Comparison of ENCODE assay signal across 8 cellular contexts in the genomic region with DNA sequence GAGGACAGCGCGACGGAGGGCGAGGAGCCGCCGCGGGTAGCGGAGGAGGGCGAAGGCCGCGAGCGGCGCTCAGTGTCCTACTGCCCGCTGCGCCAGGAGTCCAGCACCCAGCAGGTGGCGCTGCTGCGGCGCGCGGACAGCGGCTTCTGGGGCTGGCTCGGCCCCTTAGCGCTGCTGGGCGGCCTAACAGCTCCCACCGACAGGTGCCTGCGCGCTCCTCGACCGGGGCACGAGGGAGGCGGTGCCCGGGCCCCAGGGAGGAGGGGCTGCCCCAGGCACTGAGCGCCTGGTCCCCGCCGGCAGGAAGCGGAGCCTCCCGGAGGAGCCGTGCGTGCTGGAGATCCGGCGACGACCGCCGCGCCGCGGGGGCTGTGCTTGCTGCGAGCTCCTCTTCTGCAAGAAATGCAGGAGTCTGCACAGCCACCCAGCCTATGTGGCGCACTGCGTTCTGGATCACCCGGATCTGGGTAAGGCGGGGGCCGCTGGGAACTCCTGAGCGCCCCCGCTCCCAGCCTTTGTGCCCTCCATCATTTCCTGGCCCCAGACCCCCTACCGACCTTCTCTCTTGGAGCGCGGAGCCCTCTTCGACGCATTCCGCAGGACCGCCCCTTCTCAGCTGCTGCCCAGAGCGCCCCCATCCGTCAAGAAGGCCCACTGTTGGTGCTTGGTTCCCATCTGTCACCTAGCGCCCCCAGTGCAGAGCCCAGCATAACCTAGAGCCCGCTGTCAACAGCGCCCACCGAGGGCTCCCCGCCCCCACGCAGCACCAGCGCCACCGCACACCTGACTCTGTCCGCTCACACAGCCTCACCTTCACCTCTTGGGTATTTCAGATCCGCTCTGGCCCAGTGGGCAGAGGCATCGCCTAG. TPM values are rescaled to one million over a fixed set of nuclear protein-coding genes. Genes with fewer than 3 reads are reported as not detected.
DNase-seq lines count a peak whose midpoint lies in the region; ATAC-seq and TF ChIP-seq lines count a peak whose summit lies in the region.

No MANE protein-coding gene starts in this region.

- H3K79me2 ChIP-seq in Karpas-422 (ENCODE audit: low read length) (no peaks in the 10 kb centered on the region), fibroblast of lung (ENCODE audit: control insufficient read depth, insufficient read depth, low read length) (no peaks in the 10 kb centered on the region)

- H3K4me3 ChIP-seq in Karpas-422 (ENCODE audit: low read length), result peak overlapping the region; percentile 67
- H3K4me3 ChIP-seq in Peyer's patch, result peak overlapping the region; percentile 39 to 56 (median 48)
- peak overlapping the region; percentile 25 to 46 (median 34) for H3K4me3 ChIP-seq in fibroblast of lung (replicated peaks in 1 of 4; ENCODE audit: control extremely low read depth in 1 of 4, insufficient read depth in 1 of 4, low read depth in 3 of 4, low read length in 4 of 4)

- DNase-seq in DMS153 treated with DMSO at 0.1 percent for 48 hours (lab: John Stamatoyannopoulos, UW; ENCODE audit: unreplicated experiment) (peak; percentile 91), Karpas-422 (peak; percentile 94), Peyer's patch (peak; percentile 84 to 96 (median 95)), fibroblast of lung (ENCODE audit: low read depth in 2 of 2) (peak; percentile 75 to 80)
- peak; percentile 82 for DNase-seq in activated T-helper 1 cell treated with anti-CD3 and anti-CD28 coated beads, Interleukin-12 subunit alpha, Interleukin-12 subunit beta, Interleukin-2, Interleukin-4 antibody, amounts not matched to agents 30 ng/mL and 10 ng/mL and 1 ng/mL, durations not matched to agents 14 hours and 24 hours and 36 hours (ENCODE audit: low spot score)
- DNase-seq in naive thymus-derived CD8-positive, alpha-beta T cell, result peak; percentile 78 to 90 (median 85)

- POLR2A ChIA-PET in naive thymus-derived CD8-positive, alpha-beta T cell (lab: Charles Lee), result interaction anchor here (1.0 to 7.1 kb wide), 12 partner anchors 17 to 645 kb away, joined by 3 to 165 read pairs (median 5); partner anchors contain the start of genes MMP28, PEX12, RAD51D and TAF15

- TF ChIP-seq CTCF in Peyer's patch (IDR thresholded peaks at IDR 0.05) (peak; percentile 83 to 100 (median 96)), fibroblast of lung (conservative IDR thresholded peaks at IDR 0.05 in 1 of 2, IDR thresholded peaks at IDR 0.05 in 1 of 2; ENCODE audit: low read depth in 1 of 2, low read length in 2 of 2) (peak; percentile 74 to 84)

- H3K4me1 ChIP-seq in Karpas-422 (ENCODE audit: low read length) (peaks cover 13% of the 10 kb centered on the region), Peyer's patch (peaks cover 0 to 39% (median 2%) of the 10 kb centered on the region in 4 donors), fibroblast of lung (ENCODE audit: control insufficient read depth, extremely low read depth, insufficient read depth, low read length) (peaks cover 7% of the 10 kb centered on the region)

- intact Hi-C loops in activated T-helper 1 cell treated with anti-CD3 and anti-CD28 coated beads, Interleukin-12 subunit alpha, Interleukin-12 subunit beta, Interleukin-2, Interleukin-4 antibody, amounts not matched to agents 30 ng/mL and 10 ng/mL and 1 ng/mL, durations not matched to agents 14 hours and 24 hours and 36 hours (cut with micrococcal nuclease), result loop anchor here (1.0 kb wide), 2 partner anchors 40 to 45 kb away; partner anchors contain the start of gene TAF15

- TF ChIP-seq POLR2A in Peyer's patch (IDR thresholded peaks at IDR 0.05), result no peak

- H3K9me3 ChIP-seq in Karpas-422 (ENCODE audit: low read length) (no peaks in the 10 kb centered on the region), Peyer's patch (no peaks in the 10 kb centered on the region), fibroblast of lung (ENCODE audit: control insufficient read depth, insufficient read depth, low read depth, low read length) (no peaks in the 10 kb centered on the region)

- H4K20me1 ChIP-seq in Karpas-422 (ENCODE audit: insufficient read depth, low read depth, low read length) (no peaks in the 10 kb centered on the region), fibroblast of lung (ENCODE audit: control insufficient read depth, extremely low read depth, insufficient read depth, low read length) (no peaks in the 10 kb centered on the region)

- H3K4me2 ChIP-seq in Karpas-422 (ENCODE audit: low read depth, low read length, poor library complexity, severe bottlenecking) (peak overlapping the region; percentile 77), fibroblast of lung (ENCODE audit: extremely low read depth, insufficient read depth, low read length) (peak overlapping the region; percentile 71)

- H2AFZ ChIP-seq in Karpas-422 (ENCODE audit: low read length) (peak overlapping the region; percentile 99), fibroblast of lung (ENCODE audit: low read length) (peak overlapping the region; percentile 57)

- H3K36me3 Mint-ChIP-seq in activated T-helper 1 cell treated with anti-CD3 and anti-CD28 coated beads, Interleukin-12 subunit alpha, Interleukin-12 subunit beta, Interleukin-2, Interleukin-4 antibody, amounts not matched to agents 30 ng/mL and 10 ng/mL and 1 ng/mL, durations not matched to agents 14 hours and 24 hours and 36 hours (ENCODE audit: low read depth), result no peaks in the 10 kb centered on the region
- H3K36me3 Mint-ChIP-seq in naive thymus-derived CD8-positive, alpha-beta T cell, result no peaks in the 10 kb centered on the region
- H3K36me3 Mint-ChIP-seq in stimulated activated memory B cell treated with anti-CD40 and anti-IgM and Interleukin-4, amounts not matched to agents 10 μg/mL and 1 μg/mL and 100 μg/mL, for 72 hours, result no peaks in the 10 kb centered on the region

- peaks cover 22% of the 10 kb centered on the region for H3K27me3 Mint-ChIP-seq in activated T-helper 1 cell treated with anti-CD3 and anti-CD28 coated beads, Interleukin-12 subunit alpha, Interleukin-12 subunit beta, Interleukin-2, Interleukin-4 antibody, amounts not matched to agents 30 ng/mL and 10 ng/mL and 1 ng/mL, durations not matched to agents 14 hours and 24 hours and 36 hours (ENCODE audit: insufficient read depth)
- no peaks in the 10 kb centered on the region for H3K27me3 Mint-ChIP-seq in naive thymus-derived CD8-positive, alpha-beta T cell
- H3K27me3 Mint-ChIP-seq in stimulated activated memory B cell treated with anti-CD40 and anti-IgM and Interleukin-4, amounts not matched to agents 10 μg/mL and 1 μg/mL and 100 μg/mL, for 72 hours, result peaks cover 4% of the 10 kb centered on the region

- peak overlapping the region; percentile 79 for H3K27ac Mint-ChIP-seq in activated T-helper 1 cell treated with anti-CD3 and anti-CD28 coated beads, Interleukin-12 subunit alpha, Interleukin-12 subunit beta, Interleukin-2, Interleukin-4 antibody, amounts not matched to agents 30 ng/mL and 10 ng/mL and 1 ng/mL, durations not matched to agents 14 hours and 24 hours and 36 hours
- H3K27ac Mint-ChIP-seq in naive thymus-derived CD8-positive, alpha-beta T cell, result peak overlapping the region; percentile 58 to 93 (median 88)
- peak overlapping the region; percentile 61 for H3K27ac Mint-ChIP-seq in stimulated activated memory B cell treated with anti-CD40 and anti-IgM and Interleukin-4, amounts not matched to agents 10 μg/mL and 1 μg/mL and 100 μg/mL, for 72 hours

- H3K27ac ChIP-seq in Karpas-422 (ENCODE audit: low read length) (no peak overlapping the region), Peyer's patch (peak overlapping the region; percentile 8 to 88 (median 16)), fibroblast of lung (ENCODE audit: insufficient read depth, low read length) (no peak overlapping the region)

- peak; percentile 81 for ATAC-seq in GM21737 (IDR thresholded peaks at IDR 0.05; ENCODE audit: unreplicated experiment)
- peak; percentile 90 for ATAC-seq in naive thymus-derived CD8-positive, alpha-beta T cell
- ATAC-seq in stimulated activated memory B cell treated with anti-CD40 and anti-IgM and Interleukin-4, amounts not matched to agents 10 μg/mL and 1 μg/mL and 100 μg/mL, for 72 hours, result peak; percentile 96

- H3K9me2 ChIP-seq in Karpas-422 (replicated peaks; ENCODE audit: insufficient read depth, low read length), result no peaks in the 10 kb centered on the region

- H3K4me3 Mint-ChIP-seq in activated T-helper 1 cell treated with anti-CD3 and anti-CD28 coated beads, Interleukin-12 subunit alpha, Interleukin-12 subunit beta, Interleukin-2, Interleukin-4 antibody, amounts not matched to agents 30 ng/mL and 10 ng/mL and 1 ng/mL, durations not matched to agents 14 hours and 24 hours and 36 hours, result peak overlapping the region; percentile 88
- peak overlapping the region; percentile 86 to 98 (median 96) for H3K4me3 Mint-ChIP-seq in naive thymus-derived CD8-positive, alpha-beta T cell
- H3K4me3 Mint-ChIP-seq in stimulated activated memory B cell treated with anti-CD40 and anti-IgM and Interleukin-4, amounts not matched to agents 10 μg/mL and 1 μg/mL and 100 μg/mL, for 72 hours, result peak overlapping the region; percentile 94

- no peaks in the 10 kb centered on the region for H3K36me3 ChIP-seq in Karpas-422 (ENCODE audit: insufficient read depth, low read length)
- no peaks in the 10 kb centered on the region for H3K36me3 ChIP-seq in Peyer's patch
- no peaks in the 10 kb centered on the region for H3K36me3 ChIP-seq in fibroblast of lung (ENCODE audit: control insufficient read depth, insufficient read depth, low read length)

- no peaks in the 10 kb centered on the region for H3K9me3 Mint-ChIP-seq in activated T-helper 1 cell treated with anti-CD3 and anti-CD28 coated beads, Interleukin-12 subunit alpha, Interleukin-12 subunit beta, Interleukin-2, Interleukin-4 antibody, amounts not matched to agents 30 ng/mL and 10 ng/mL and 1 ng/mL, durations not matched to agents 14 hours and 24 hours and 36 hours
- H3K9me3 Mint-ChIP-seq in naive thymus-derived CD8-positive, alpha-beta T cell, result no peaks in the 10 kb centered on the region
- no peaks in the 10 kb centered on the region for H3K9me3 Mint-ChIP-seq in stimulated activated memory B cell treated with anti-CD40 and anti-IgM and Interleukin-4, amounts not matched to agents 10 μg/mL and 1 μg/mL and 100 μg/mL, for 72 hours

- H3K9ac ChIP-seq in Karpas-422 (ENCODE audit: low read length) (peak overlapping the region; percentile 70), fibroblast of lung (ENCODE audit: insufficient read depth, low read length) (no peak overlapping the region)

- H3K27me3 ChIP-seq in Karpas-422 (ENCODE audit: low read length) (no peaks in the 10 kb centered on the region), Peyer's patch (no peaks in the 10 kb centered on the region), fibroblast of lung (ENCODE audit: control insufficient read depth, insufficient read depth, low read length) (peaks cover 20% of the 10 kb centered on the region)

- peaks cover 7% of the 10 kb centered on the region for H3K4me1 Mint-ChIP-seq in activated T-helper 1 cell treated with anti-CD3 and anti-CD28 coated beads, Interleukin-12 subunit alpha, Interleukin-12 subunit beta, Interleukin-2, Interleukin-4 antibody, amounts not matched to agents 30 ng/mL and 10 ng/mL and 1 ng/mL, durations not matched to agents 14 hours and 24 hours and 36 hours (ENCODE audit: low read depth)
- peaks cover 7 to 9% (median 7%) of the 10 kb centered on the region in 4 donors for H3K4me1 Mint-ChIP-seq in naive thymus-derived CD8-positive, alpha-beta T cell
- peaks cover 9% of the 10 kb centered on the region for H3K4me1 Mint-ChIP-seq in stimulated activated memory B cell treated with anti-CD40 and anti-IgM and Interleukin-4, amounts not matched to agents 10 μg/mL and 1 μg/mL and 100 μg/mL, for 72 hours

RNA-seq across cellular contexts. Expression of gene C17orf50, which starts 3.7 kb away (rescaled TPM):
- not detected in 2 replicates for total RNA-seq in Karpas-422 (2014; rRNA removed; shearing (Covaris generic); ENCODE audit: low replicate concordance)
- total RNA-seq in Peyer's patch (not detected), fibroblast of lung (not detected in 2 replicates)
- not detected in 2 replicates for total RNA-seq in activated T-helper 1 cell treated with anti-CD3 and anti-CD28 coated beads, Interleukin-12 subunit alpha, Interleukin-12 subunit beta, Interleukin-2, Interleukin-4 antibody, amounts not matched to agents 30 ng/mL and 10 ng/mL and 1 ng/mL, durations not matched to agents 14 hours and 24 hours and 36 hours
- not detected in 2 replicates for polyA plus RNA-seq in fibroblast of lung
- polyA plus RNA-seq in fibroblast of lung (2012), result not detected in 2 replicates
- not detected in 2 replicates for polyA minus RNA-seq in fibroblast of lung (ENCODE audit: low replicate concordance)
- total RNA-seq in naive thymus-derived CD8-positive, alpha-beta T cell, result under 1 TPM in 1 of 2 experiments, not detected in 1; 0.38 TPM
- 1 to 10 TPM in 1 of 3 donors, under 1 TPM in 2; 0.20 to 2.1 (median 0.67) TPM for polyA plus RNA-seq in naive thymus-derived CD8-positive, alpha-beta T cell

RNA-seq across cellular contexts. Expression of gene GAS2L2, which starts 11.3 kb away (rescaled TPM):
- total RNA-seq in Karpas-422 (2014; rRNA removed; shearing (Covaris generic); ENCODE audit: low replicate concordance), result 0.07 TPM in 1 of 2 replicates, not detected in the other
- not detected for total RNA-seq in Peyer's patch
- 0.08 TPM in 1 of 2 replicates, not detected in the other for total RNA-seq in activated T-helper 1 cell treated with anti-CD3 and anti-CD28 coated beads, Interleukin-12 subunit alpha, Interleukin-12 subunit beta, Interleukin-2, Interleukin-4 antibody, amounts not matched to agents 30 ng/mL and 10 ng/mL and 1 ng/mL, durations not matched to agents 14 hours and 24 hours and 36 hours
- total RNA-seq in fibroblast of lung, result not detected in 2 replicates
- not detected in 2 replicates for polyA plus RNA-seq in fibroblast of lung
- not detected in 2 replicates for polyA plus RNA-seq in fibroblast of lung (2012)
- polyA minus RNA-seq in fibroblast of lung (ENCODE audit: low replicate concordance), result not detected in 2 replicates
- under 1 TPM; 0.33 to 0.36 TPM for total RNA-seq in naive thymus-derived CD8-positive, alpha-beta T cell
- polyA plus RNA-seq in naive thymus-derived CD8-positive, alpha-beta T cell, result not detected

RNA-seq across cellular contexts. Expression of gene MMP28, which starts 31.1 kb away (rescaled TPM):
- not detected in 2 replicates for total RNA-seq in Karpas-422 (2014; rRNA removed; shearing (Covaris generic); ENCODE audit: low replicate concordance)
- total RNA-seq in Peyer's patch (10 to 100 TPM in 3 of 4 donors, 1 to 10 TPM in 1; 3.3 to 85.3 (median 56.7) TPM), fibroblast of lung (2.8 and 4.6 TPM in 2 replicates)
- not detected in 2 replicates for total RNA-seq in activated T-helper 1 cell treated with anti-CD3 and anti-CD28 coated beads, Interleukin-12 subunit alpha, Interleukin-12 subunit beta, Interleukin-2, Interleukin-4 antibody, amounts not matched to agents 30 ng/mL and 10 ng/mL and 1 ng/mL, durations not matched to agents 14 hours and 24 hours and 36 hours
- 0.49 and 1.1 TPM in 2 replicates for polyA plus RNA-seq in fibroblast of lung
- 0.46 and 0.58 TPM in 2 replicates for polyA plus RNA-seq in fibroblast of lung (2012)
- polyA minus RNA-seq in fibroblast of lung (ENCODE audit: low replicate concordance), result not detected in 2 replicates
- 10 to 100 TPM; 15.0 to 15.2 TPM for total RNA-seq in naive thymus-derived CD8-positive, alpha-beta T cell
- polyA plus RNA-seq in naive thymus-derived CD8-positive, alpha-beta T cell, result 10 to 100 TPM; 10.0 to 30.1 (median 13.4) TPM

RNA-seq across cellular contexts. Expression of gene RASL10B, which starts 32.9 kb away (rescaled TPM):
- total RNA-seq in Karpas-422 (2014; rRNA removed; shearing (Covaris generic); ENCODE audit: low replicate concordance), result not detected in 2 replicates
- total RNA-seq in Peyer's patch (1 to 10 TPM in 2 of 4 donors, not detected in 2; 1.1 TPM), fibroblast of lung (1.5 and 4.1 TPM in 2 replicates)
- 1.0 and 1.3 TPM in 2 replicates for total RNA-seq in activated T-helper 1 cell treated with anti-CD3 and anti-CD28 coated beads, Interleukin-12 subunit alpha, Interleukin-12 subunit beta, Interleukin-2, Interleukin-4 antibody, amounts not matched to agents 30 ng/mL and 10 ng/mL and 1 ng/mL, durations not matched to agents 14 hours and 24 hours and 36 hours
- 0.44 and 0.78 TPM in 2 replicates for polyA plus RNA-seq in fibroblast of lung
- 0.96 and 1.5 TPM in 2 replicates for polyA plus RNA-seq in fibroblast of lung (2012)
- 1.4 and 2.6 TPM in 2 replicates for polyA minus RNA-seq in fibroblast of lung (ENCODE audit: low replicate concordance)
- under 1 TPM; 0.38 to 0.57 TPM for total RNA-seq in naive thymus-derived CD8-positive, alpha-beta T cell
- under 1 TPM in 1 of 3 donors, not detected in 2; 0.06 TPM for polyA plus RNA-seq in naive thymus-derived CD8-positive, alpha-beta T cell

RNA-seq across cellular contexts. Expression of gene TAF15, which starts 44.9 kb away (rescaled TPM):
- 67.2 and 90.7 TPM in 2 replicates for total RNA-seq in Karpas-422 (2014; rRNA removed; shearing (Covaris generic); ENCODE audit: low replicate concordance)
- total RNA-seq in Peyer's patch, result 100 to 1,000 TPM in 1 of 4 donors, 10 to 100 TPM in 3; 51.1 to 119 (median 90.1) TPM
- 311 and 322 TPM in 2 replicates for total RNA-seq in activated T-helper 1 cell treated with anti-CD3 and anti-CD28 coated beads, Interleukin-12 subunit alpha, Interleukin-12 subunit beta, Interleukin-2, Interleukin-4 antibody, amounts not matched to agents 30 ng/mL and 10 ng/mL and 1 ng/mL, durations not matched to agents 14 hours and 24 hours and 36 hours
- total RNA-seq in fibroblast of lung, result 57.8 and 84.1 TPM in 2 replicates
- polyA plus RNA-seq in fibroblast of lung, result 22.9 and 30.5 TPM in 2 replicates
- polyA plus RNA-seq in fibroblast of lung (2012), result 144 and 199 TPM in 2 replicates
- 37.2 and 39.4 TPM in 2 replicates for polyA minus RNA-seq in fibroblast of lung (ENCODE audit: low replicate concordance)
- 100 to 1,000 TPM; 271 TPM for total RNA-seq in naive thymus-derived CD8-positive, alpha-beta T cell
- polyA plus RNA-seq in naive thymus-derived CD8-positive, alpha-beta T cell, result 10 to 100 TPM; 15.0 to 20.2 (median 19.9) TPM

Comparison
In these comparisons a context has a peak if more than half of its experiments do, and no peak if none do; other contexts are left out.
1. H3K27ac ChIP-seq: peak in Peyer's patch (4 of 4); none in Karpas-422 (single experiment) and fibroblast of lung (single experiment).
2. Peak in every context shown above with its lines, with median percentiles within 50 percentile points of each other: DNase-seq, ATAC-seq, H3K4me3 ChIP-seq, H3K27ac Mint-ChIP-seq and H3K4me3 Mint-ChIP-seq.